ENCODE assay signal across 8 cellular contexts in the genomic region with DNA sequence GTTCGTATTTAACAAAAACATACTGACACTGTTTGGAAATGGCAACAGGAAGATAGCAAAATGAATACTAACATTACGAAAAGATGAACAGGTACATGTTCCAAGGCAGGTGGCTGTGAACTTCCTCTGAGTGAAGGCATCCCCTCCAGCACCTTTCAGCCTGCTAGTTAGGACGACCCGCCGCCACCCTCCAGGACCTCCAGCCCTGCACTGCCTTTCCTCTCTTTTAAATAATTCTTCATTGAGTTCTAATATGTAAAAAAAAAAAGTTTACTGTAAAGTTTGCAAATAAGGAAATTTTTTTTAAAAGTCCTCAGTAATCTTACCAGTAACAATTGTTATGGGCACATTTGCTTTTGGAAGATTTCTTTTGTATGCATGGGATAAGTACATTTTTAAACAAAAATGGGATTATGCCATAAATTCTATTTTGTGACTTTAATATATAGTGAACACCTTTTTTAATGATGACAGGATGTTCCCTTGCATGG. TPM values are rescaled to one million over a fixed set of nuclear protein-coding genes. Genes with fewer than 3 reads are reported as not detected.
DNase-seq lines count a peak whose midpoint lies in the region; ATAC-seq and TF ChIP-seq lines count a peak whose summit lies in the region.

No MANE protein-coding gene starts in this region.

- ATAC-seq in HG02759 (IDR thresholded peaks at IDR 0.05; ENCODE audit: unreplicated experiment) = no peak

- H3K4me3 ChIP-seq in GM12865 (ENCODE audit: low read depth, low read length) (peak overlapping the region; percentile 70), retinal pigment epithelial cell (ENCODE audit: low read length) (peak overlapping the region; percentile 88)

- DNase-seq in GM12865 (ENCODE audit: low read depth) = peak; percentile 71
- peak; percentile 53 for DNase-seq in UCSD-AML1 (lab: John Stamatoyannopoulos, UW; ENCODE audit: unreplicated experiment)
- peak; percentile 86 for DNase-seq in fibroblast of peridontal ligament (ENCODE audit: extremely low read depth)
- no peak for DNase-seq in retinal pigment epithelial cell (ENCODE audit: low read depth)
- DNase-seq in T1000 (lab: John Stamatoyannopoulos, UW) = no peak
- no peak for DNase-seq in A172 (ENCODE audit: low spot score)
- no peak for DNase-seq in retina

- TF ChIP-seq CTCF in GM12865 (IDR thresholded peaks at IDR 0.05; ENCODE audit: insufficient read depth, low read depth, low read length, missing control alignments) (no peak), retinal pigment epithelial cell (conservative IDR thresholded peaks at IDR 0.05; ENCODE audit: low read depth, low read length) (no peak)

RNA-seq across cellular contexts. Expression of gene NEAT1, which starts 6.0 kb away (rescaled TPM):
- total RNA-seq in A172 (2014; rRNA removed; shearing (Covaris generic)) = 20.6 and 28.9 TPM in 2 replicates

RNA-seq across cellular contexts. Expression of gene FRMD8, which starts 42.2 kb away (rescaled TPM):
- total RNA-seq in A172 (2014; rRNA removed; shearing (Covaris generic)) = 21.5 and 36.9 TPM in 2 replicates

RNA-seq across cellular contexts. Expression of gene SLC25A45, which starts 46.2 kb away (rescaled TPM):
- 3.5 and 7.0 TPM in 2 replicates for total RNA-seq in A172 (2014; rRNA removed; shearing (Covaris generic))

Comparison
In these comparisons a context has a peak if more than half of its experiments do, and no peak if none do; other contexts are left out.
1. DNase-seq: peak in GM12865 (single experiment), UCSD-AML1 (single experiment) and fibroblast of peridontal ligament (single experiment); none in retinal pigment epithelial cell (single experiment), T1000 (single experiment), A172 (single experiment) and retina (single experiment).